Comparison of ENCODE assay signal across 8 cellular contexts in genomic region chr4:26319467-26320158, GRCh38. TPM values are rescaled to one million over a fixed set of nuclear protein-coding genes. Genes with fewer than 3 reads are reported as not detected.
A peak's percentile ranks its signal among the peaks of the same experiment; 100 is the strongest.
DNase-seq lines count a peak whose midpoint lies in the region; ATAC-seq and TF ChIP-seq lines count a peak whose summit lies in the region.

No MANE protein-coding gene starts in this region.

- H3K36me3 ChIP-seq in left ventricle myocardium inferior, result no peaks in the 10 kb centered on the region

- H3K9me3 ChIP-seq in left ventricle myocardium inferior (replicated peaks), result peaks cover 22% of the 10 kb centered on the region

- peaks cover 3% of the 10 kb centered on the region for H3K36me3 Mint-ChIP-seq in progenitor cell of endocrine pancreas (ENCODE audit: insufficient read depth)

- H3K27me3 ChIP-seq in left ventricle myocardium inferior (ENCODE audit: low read depth), result no peaks in the 10 kb centered on the region

- H3K4me1 ChIP-seq in left ventricle myocardium inferior, result peaks cover 49% of the 10 kb centered on the region

- peak overlapping the region; percentile 99 for H3K27ac Mint-ChIP-seq in progenitor cell of endocrine pancreas

- in situ Hi-C loops in GM13977 (cut with MboI; ENCODE audit: low pct_unique_long_range_greater_than_20kb, low sequenced_read_pairs, unreplicated experiment), result loop anchor here (10.0 kb wide), 1 partner anchor 255 kb away; no protein-coding TSS in a partner anchor

- peak; percentile 61 for ATAC-seq in HG02884 (IDR thresholded peaks at IDR 0.05; ENCODE audit: unreplicated experiment)

- peaks cover 14% of the 10 kb centered on the region for H3K9me3 Mint-ChIP-seq in progenitor cell of endocrine pancreas (ENCODE audit: low read depth)

- TF ChIP-seq CTCF in GM13977 (IDR thresholded peaks at IDR 0.05; ENCODE audit: extremely low read depth, insufficient read depth, missing control alignments) (peak; percentile 60), left ventricle myocardium inferior (IDR thresholded peaks at IDR 0.05; ENCODE audit: borderline replicate concordance) (no peak), progenitor cell of endocrine pancreas (IDR thresholded peaks at IDR 0.05; ENCODE audit: unreplicated experiment) (no peak)

- intact Hi-C loops in left ventricle myocardium inferior (cut with micrococcal nuclease), result no loop called here

- peak overlapping the region; percentile 95 for H3K4me3 ChIP-seq in left ventricle myocardium inferior

- peak overlapping the region; percentile 97 for H3K27ac ChIP-seq in left ventricle myocardium inferior (replicated peaks)

- peak overlapping the region; percentile 96 for H3K4me3 Mint-ChIP-seq in progenitor cell of endocrine pancreas (ENCODE audit: low read depth)

- H3K27me3 Mint-ChIP-seq in progenitor cell of endocrine pancreas, result peaks cover 10% of the 10 kb centered on the region

- peaks cover 19% of the 10 kb centered on the region for H3K4me1 Mint-ChIP-seq in progenitor cell of endocrine pancreas (ENCODE audit: low read depth)

- DNase-seq in GM13977 (ENCODE audit: low spot score) (peak; percentile 96), NCI-H146 treated with DMSO at 0.1 percent for 48 hours (lab: John Stamatoyannopoulos, UW; ENCODE audit: unreplicated experiment) (peak; percentile 92), T-helper 1 cell (peak; percentile 92 to 98 (median 97)), amygdala (lab: John Stamatoyannopoulos, UW) (peak; percentile 75 to 99 (median 94)), left ventricle myocardium inferior (peak; percentile 97), progenitor cell of endocrine pancreas (ENCODE audit: low spot score, unreplicated experiment) (peak; percentile 98), ureter (ENCODE audit: low spot score) (peak; percentile 99)

RNA-seq across cellular contexts. Expression of gene RBPJ, which starts 1.2 kb away (rescaled TPM):
- 36.5 TPM for total RNA-seq in left ventricle myocardium inferior
- total RNA-seq in progenitor cell of endocrine pancreas, result 162 and 173 TPM in 2 replicates
- total RNA-seq in ureter, result 73.3 TPM

Comparison
In these comparisons a context has a peak if more than half of its experiments do, and no peak if none do; other contexts are left out.
1. Peak in every context shown above with its lines: DNase-seq, ATAC-seq, H3K4me3 ChIP-seq and H3K27ac ChIP-seq.